14 cellular contexts compared by ENCODE assay signal in the genomic region with DNA sequence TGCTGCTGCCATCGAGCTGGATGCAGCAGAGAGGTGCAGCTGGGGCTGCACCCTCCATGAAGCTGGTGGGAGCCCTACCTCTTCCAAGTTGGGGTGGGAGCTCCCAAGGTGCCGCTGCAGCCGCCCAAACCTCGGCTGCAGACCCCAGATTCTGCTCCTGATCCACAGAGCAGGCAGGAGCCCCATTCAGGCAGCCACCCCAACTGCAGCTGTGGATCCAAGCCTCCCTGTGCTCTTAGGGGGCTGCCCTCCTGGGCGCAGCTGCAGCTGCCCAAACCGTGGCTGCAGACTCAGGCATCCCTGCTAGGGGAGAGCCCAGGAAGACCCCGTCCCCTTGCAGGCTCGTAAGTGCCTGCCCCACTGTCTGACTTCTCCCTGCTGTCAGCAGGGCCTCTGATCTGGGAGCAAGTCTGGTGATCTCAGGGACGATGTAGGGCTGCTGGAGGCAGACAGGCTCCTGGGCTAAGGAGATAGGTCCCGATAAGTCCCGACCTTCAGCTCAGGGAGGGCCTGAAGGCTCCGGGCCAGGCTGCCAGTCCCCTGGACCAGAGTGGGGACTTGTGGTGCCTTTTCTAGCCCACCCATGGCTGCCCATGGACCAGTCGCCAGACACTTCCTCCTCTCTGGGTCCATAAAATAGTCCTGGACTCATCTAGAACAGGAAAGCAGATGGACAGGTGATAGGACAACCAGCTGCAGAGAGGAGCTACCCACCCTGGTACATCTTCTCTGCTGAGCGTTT.
DNase-seq lines count a peak whose midpoint lies in the region; ATAC-seq and TF ChIP-seq lines count a peak whose summit lies in the region.
"Had no signal": no experiment of that assay in that cellular context is flagged by ENCODE, and none has a peak within 500 bp of the region (broad histone marks: within the 10 kb centered on the region; RNA-seq: fewer than 3 reads in every experiment).

No MANE protein-coding gene starts in this region.

- H2BK12ac ChIP-seq in trophoblast cell (ENCODE audit: low read length) = no peak overlapping the region

- H2BK120ac ChIP-seq in trophoblast cell (ENCODE audit: insufficient read depth, low read length, poor library complexity) = no peak overlapping the region

- no peak overlapping the region for H3K23ac ChIP-seq in trophoblast cell (ENCODE audit: low read length)

- peak overlapping the region; percentile 46 for H3K9ac ChIP-seq in trophoblast cell (ENCODE audit: low read length)
- H3K9ac ChIP-seq: BLaER1 treated with 17β-estradiol and CSF1 and Interleukin-3, amounts not matched to agents 10 nM and 100 nM had no signal

- H3K36me3 Mint-ChIP-seq in stimulated activated memory B cell treated with anti-CD40 and anti-IgM and Interleukin-4, amounts not matched to agents 10 μg/mL and 1 μg/mL and 100 μg/mL, for 72 hours = no peaks in the 10 kb centered on the region
- H3K36me3 Mint-ChIP-seq: CD8-positive, alpha-beta T cell had no signal

- H3K27me3 Mint-ChIP-seq in stimulated activated memory B cell treated with anti-CD40 and anti-IgM and Interleukin-4, amounts not matched to agents 10 μg/mL and 1 μg/mL and 100 μg/mL, for 72 hours = no peaks in the 10 kb centered on the region
- H3K27me3 Mint-ChIP-seq: B cell had no signal

- no peak for TF ChIP-seq CTCF in left ventricle myocardium inferior (IDR thresholded peaks at IDR 0.05; ENCODE audit: borderline replicate concordance)
- TF ChIP-seq CTCF in VCaP (conservative IDR thresholded peaks at IDR 0.05) = no peak
- no peak for TF ChIP-seq CTCF in OCI-LY7 (conservative IDR thresholded peaks at IDR 0.05; ENCODE audit: low read length)

- H3K18ac ChIP-seq in trophoblast cell (ENCODE audit: low read length) = no peak overlapping the region

- H3K27ac Mint-ChIP-seq in stimulated activated memory B cell treated with anti-CD40 and anti-IgM and Interleukin-4, amounts not matched to agents 10 μg/mL and 1 μg/mL and 100 μg/mL, for 72 hours = no peak overlapping the region
- H3K27ac Mint-ChIP-seq: B cell; CD8-positive, alpha-beta T cell had no signal

- no peaks in the 10 kb centered on the region for H3K9me3 Mint-ChIP-seq in stimulated activated memory B cell treated with anti-CD40 and anti-IgM and Interleukin-4, amounts not matched to agents 10 μg/mL and 1 μg/mL and 100 μg/mL, for 72 hours

- H3K79me2 ChIP-seq in trophoblast cell (ENCODE audit: control insufficient read depth, insufficient read depth, low read length, poor library complexity) (no peaks in the 10 kb centered on the region), OCI-LY7 (ENCODE audit: insufficient read depth, low read depth, low read length) (no peaks in the 10 kb centered on the region)

- H3K36me3 ChIP-seq in left ventricle myocardium inferior = no peaks in the 10 kb centered on the region
- no peaks in the 10 kb centered on the region for H3K36me3 ChIP-seq in trophoblast cell (ENCODE audit: control insufficient read depth in 1 of 2, insufficient read depth in 2 of 2, low read length in 2 of 2)
- H3K36me3 ChIP-seq in OCI-LY7 (ENCODE audit: insufficient read depth, low read length) = no peaks in the 10 kb centered on the region
- H3K36me3 ChIP-seq: BLaER1 treated with 17β-estradiol and CSF1 and Interleukin-3, amounts not matched to agents 10 nM and 100 nM; HAP-1 had no signal

- H4K12ac ChIP-seq in trophoblast cell (ENCODE audit: low read depth, low read length) = no peak overlapping the region

- H3K27me3 ChIP-seq in left ventricle myocardium inferior (ENCODE audit: low read depth) = no peaks in the 10 kb centered on the region
- H3K27me3 ChIP-seq in trophoblast cell (ENCODE audit: insufficient read depth, low read length) = no peaks in the 10 kb centered on the region
- H3K27me3 ChIP-seq: BLaER1 treated with 17β-estradiol and CSF1 and Interleukin-3, amounts not matched to agents 10 nM and 100 nM had no signal

- no peak overlapping the region for H4K91ac ChIP-seq in trophoblast cell (ENCODE audit: low read depth, low read length)

- H3K27ac ChIP-seq in left ventricle myocardium inferior (replicated peaks) (peak overlapping the region; percentile 48), VCaP (peak overlapping the region; percentile 44), trophoblast cell (ENCODE audit: low read depth, low read length) (no peak overlapping the region), OCI-LY7 (ENCODE audit: low read depth, low read length, poor library complexity, severe bottlenecking) (no peak overlapping the region)
- H3K27ac ChIP-seq: BLaER1 treated with 17β-estradiol and CSF1 and Interleukin-3, amounts not matched to agents 10 nM and 100 nM had no signal

- H3K4me3 ChIP-seq in left ventricle myocardium inferior = no peak overlapping the region
- no peak overlapping the region for H3K4me3 ChIP-seq in trophoblast cell (ENCODE audit: low read depth, low read length)
- no peak overlapping the region for H3K4me3 ChIP-seq in OCI-LY7 (ENCODE audit: low read depth, low read length, poor library complexity, severe bottlenecking)
- H3K4me3 ChIP-seq: BLaER1 treated with 17β-estradiol and CSF1 and Interleukin-3, amounts not matched to agents 10 nM and 100 nM; GM12878; HAP-1 had no signal

- H3K4me2 ChIP-seq in trophoblast cell (ENCODE audit: low read length) = no peak overlapping the region
- no peak overlapping the region for H3K4me2 ChIP-seq in OCI-LY7 (ENCODE audit: low read length)
- H3K4me2 ChIP-seq: BLaER1 treated with 17β-estradiol and CSF1 and Interleukin-3, amounts not matched to agents 10 nM and 100 nM had no signal

- H2AFZ ChIP-seq in trophoblast cell (ENCODE audit: insufficient read depth, low read length, poor library complexity) = no peak overlapping the region
- no peak overlapping the region for H2AFZ ChIP-seq in OCI-LY7 (ENCODE audit: low read length)

- no peaks in the 10 kb centered on the region for H3K79me1 ChIP-seq in trophoblast cell (ENCODE audit: low read length)

- H2AK5ac ChIP-seq in trophoblast cell (ENCODE audit: low read length) = no peak overlapping the region

- POLR2A ChIA-PET in OCI-LY7 (lab: Charles Lee) = no interaction called here

- H3K9me2 ChIP-seq in OCI-LY7 (ENCODE audit: insufficient read depth, low read length) = no peaks in the 10 kb centered on the region

- no peak overlapping the region for H4K8ac ChIP-seq in trophoblast cell (ENCODE audit: low read depth, low read length)

- H3K4me1 ChIP-seq in left ventricle myocardium inferior = peaks cover 60% of the 10 kb centered on the region
- H3K4me1 ChIP-seq in trophoblast cell (ENCODE audit: control insufficient read depth in 1 of 2, insufficient read depth in 2 of 2, low read length in 2 of 2) = no peaks in the 10 kb centered on the region
- no peaks in the 10 kb centered on the region for H3K4me1 ChIP-seq in OCI-LY7 (ENCODE audit: insufficient read depth, low read length, poor library complexity, severe bottlenecking)
- H3K4me1 ChIP-seq: HAP-1 had no signal

- H3K4me1 Mint-ChIP-seq in stimulated activated memory B cell treated with anti-CD40 and anti-IgM and Interleukin-4, amounts not matched to agents 10 μg/mL and 1 μg/mL and 100 μg/mL, for 72 hours = no peaks in the 10 kb centered on the region
- H3K4me1 Mint-ChIP-seq: B cell had no signal

- no peak overlapping the region for H3K14ac ChIP-seq in trophoblast cell (ENCODE audit: low read length)

- no CpG with 5 or more reads among the region's 14 CpGs for WGBS in trophoblast cell (ENCODE audit: extremely low coverage, insufficient coverage, insufficient read length)

- H3K4me3 Mint-ChIP-seq in stimulated activated memory B cell treated with anti-CD40 and anti-IgM and Interleukin-4, amounts not matched to agents 10 μg/mL and 1 μg/mL and 100 μg/mL, for 72 hours = no peak overlapping the region
- H3K4me3 Mint-ChIP-seq: B cell; CD8-positive, alpha-beta T cell had no signal

- no peak overlapping the region for H3K4ac ChIP-seq in trophoblast cell (ENCODE audit: low read depth, low read length)

- H3K9me3 ChIP-seq in left ventricle myocardium inferior (replicated peaks) (no peaks in the 10 kb centered on the region), trophoblast cell (ENCODE audit: insufficient read depth, low read depth, low read length) (peaks cover 4% of the 10 kb centered on the region), OCI-LY7 (ENCODE audit: low read length) (no peaks in the 10 kb centered on the region)
- H3K9me3 ChIP-seq: HAP-1 had no signal

- CTCF ChIA-PET in OCI-LY7 (lab: Charles Lee; ENCODE audit: unreplicated experiment) = no interaction called here

- intact Hi-C loops in left ventricle myocardium inferior (cut with micrococcal nuclease) = no loop called here
- intact Hi-C loops in cardiac septum (cut with DNase I) = no loop called here
- intact Hi-C loops in OCI-LY7 (cut with micrococcal nuclease; ENCODE audit: unreplicated experiment) = no loop called here

- no peaks in the 10 kb centered on the region for H4K20me1 ChIP-seq in OCI-LY7 (ENCODE audit: insufficient read depth, low read length)
- H4K20me1 ChIP-seq: BLaER1 treated with 17β-estradiol and CSF1 and Interleukin-3, amounts not matched to agents 10 nM and 100 nM had no signal

- H2BK5ac ChIP-seq in trophoblast cell (ENCODE audit: low read depth, low read length, poor library complexity) = no peak overlapping the region

- BruUV-seq in OCI-LY7 (replicated peaks; lab: Mats Ljungman, UMichigan) = no TSS peak

- no peak for DNase-seq in left ventricle myocardium inferior
- DNase-seq in cardiac septum (ENCODE audit: low spot score) = no peak
- DNase-seq in trophoblast cell = no peak
- DNase-seq in iPS-NIHi7 (ENCODE audit: extremely low spot score) = no peak
- DNase-seq in OCI-LY7 (ENCODE audit: low spot score) = no peak
- DNase-seq: Calu3; CD8-positive, alpha-beta T cell; DMS79 treated with DMSO at 0.1 percent for 48 hours had no signal

- ATAC-seq in stimulated activated memory B cell treated with anti-CD40 and anti-IgM and Interleukin-4, amounts not matched to agents 10 μg/mL and 1 μg/mL and 100 μg/mL, for 72 hours = peak; percentile 57
- ATAC-seq: CD8-positive, alpha-beta T cell; GM12878 had no signal

Comparison
In these comparisons a context has a peak if more than half of its experiments do, and no peak if none do; other contexts are left out.
1. H3K27ac ChIP-seq: peak in left ventricle myocardium inferior (single experiment) and VCaP (single experiment); none in trophoblast cell (single experiment) and OCI-LY7 (single experiment).